In genomic region chr16:2854700-2855309, GRCh38 we compare ENCODE assay signal across 13 cellular contexts. TPM values are rescaled to one million over a fixed set of nuclear protein-coding genes. Genes with fewer than 3 reads are reported as not detected.
A peak's percentile ranks its signal among the peaks of the same experiment; 100 is the strongest.
DNase-seq lines count a peak whose midpoint lies in the region; ATAC-seq, FAIRE-seq and TF ChIP-seq lines count a peak whose summit lies in the region.
"Had no signal": no experiment of that assay in that cellular context is flagged by ENCODE, and none has a peak within 500 bp of the region (broad histone marks: within the 10 kb centered on the region; RNA-seq: fewer than 3 reads in every experiment).

No MANE protein-coding gene starts in this region.

- H3K27ac ChIP-seq in H1 (ENCODE audit: low read depth, low read length) (no peak overlapping the region), dorsolateral prefrontal cortex (no peak overlapping the region), uterus (no peak overlapping the region)
- H3K27ac ChIP-seq: sigmoid colon had no signal

- no peaks in the 10 kb centered on the region for H3K79me2 ChIP-seq in H1 (ENCODE audit: control insufficient read depth in 1 of 2, insufficient read depth in 2 of 2, low read length in 2 of 2)

- H2BK15ac ChIP-seq in H1 (ENCODE audit: low read length), result no peak overlapping the region

- H2BK120ac ChIP-seq in H1 (replicated peaks; ENCODE audit: low read depth, low read length), result no peak overlapping the region

- no peak for TF ChIP-seq EP300 in H1 (IDR thresholded peaks at IDR 0.05; ENCODE audit: borderline replicate concordance in 1 of 2, low read depth in 2 of 2, low read length in 2 of 2)

- no peaks in the 10 kb centered on the region for H3K79me1 ChIP-seq in H1 (ENCODE audit: low read depth, low read length)

- intact Hi-C loops in dorsolateral prefrontal cortex (cut with DNase I), result no loop called here
- intact Hi-C loops in uterus (cut with DNase I; ENCODE audit: low total_unique reads), result no loop called here

- 87% methylated on average over 5 of the region's 5 CpGs; no CpG with 5 or more reads in 1 of the 2 experiments for WGBS in H1 (ENCODE audit: extremely low coverage in 1 of 2, insufficient coverage in 1 of 2, insufficient read length in 1 of 2, insufficient replicate concordance in 2 of 2, low coverage in 1 of 2, low lambda C conversion rate in 2 of 2, missing lambda C conversion rate in 1 of 2), 2 experiments

- POLR2A ChIA-PET in activated CD4-positive, alpha-beta T cell treated with anti-CD3 and anti-CD28 coated beads, Interleukin-2, amount 10 ng/mL, durations not matched to agents 7 days and 5 days (lab: Charles Lee), result no interaction called here
- POLR2A ChIA-PET in H1 (lab: Charles Lee; ENCODE audit: partially characterized antibody), result interaction anchor here (1.1 to 1.7 kb wide), 4 partner anchors 12 to 172 kb away, joined by 3 to 4 read pairs (median 3); partner anchors contain the start of gene KCTD5

- no peak overlapping the region for H3K4ac ChIP-seq in H1 (replicated peaks; ENCODE audit: insufficient read length, low read depth, low read length)

- H2BK20ac ChIP-seq in H1 (ENCODE audit: low read length), result no peak overlapping the region

- H3K4me3 Mint-ChIP-seq in activated CD4-positive, alpha-beta T cell treated with anti-CD3 and anti-CD28 coated beads, Interleukin-2, amount 10 ng/mL, durations not matched to agents 7 days and 5 days, result no peak overlapping the region
- H3K4me3 Mint-ChIP-seq: T-helper 17 cell had no signal

- H3K27me3 Mint-ChIP-seq in activated CD4-positive, alpha-beta T cell treated with anti-CD3 and anti-CD28 coated beads, Interleukin-2, amount 10 ng/mL, durations not matched to agents 7 days and 5 days, result peaks cover 7% of the 10 kb centered on the region
- H3K27me3 Mint-ChIP-seq: T-helper 17 cell had no signal

- no peak for ATAC-seq in HG03520 (IDR thresholded peaks at IDR 0.05; ENCODE audit: unreplicated experiment)
- ATAC-seq: T-helper 17 cell had no signal

- peaks cover 10% of the 10 kb centered on the region for H3K4me1 Mint-ChIP-seq in activated CD4-positive, alpha-beta T cell treated with anti-CD3 and anti-CD28 coated beads, Interleukin-2, amount 10 ng/mL, durations not matched to agents 7 days and 5 days

- TF ChIP-seq RAD21 in H1 (IDR thresholded peaks at IDR 0.05 in 1 of 2, conservative IDR thresholded peaks at IDR 0.05 in 1 of 2; ENCODE audit: low read depth in 2 of 2, low read length in 2 of 2), result peak; percentile 34 to 39

- no peaks in the 10 kb centered on the region for H4K20me1 ChIP-seq in H1 (replicated peaks in 1 of 2; ENCODE audit: control insufficient read depth in 1 of 2, insufficient read depth in 2 of 2, low read length in 2 of 2)

- H3K23me2 ChIP-seq in H1 (ENCODE audit: low read depth, low read length), result peaks cover 11% of the 10 kb centered on the region; the same call in 1 of the 2 replicates

- H3K36me3 Mint-ChIP-seq in activated CD4-positive, alpha-beta T cell treated with anti-CD3 and anti-CD28 coated beads, Interleukin-2, amount 10 ng/mL, durations not matched to agents 7 days and 5 days (ENCODE audit: low read depth), result peaks cover 7% of the 10 kb centered on the region

- peak; percentile 49 for DNase-seq in activated CD4-positive, alpha-beta T cell treated with anti-CD3 and anti-CD28 coated beads for 48 hours
- DNase-seq in activated CD4-positive, alpha-beta T cell treated with anti-CD3 and anti-CD28 coated beads, Interleukin-2, amount 10 ng/mL, durations not matched to agents 7 days and 5 days, result no peak
- no peak for DNase-seq in LNCaP clone FGC (ENCODE audit: low read depth)
- peak in 1 of 2 experiments; percentile 80 for DNase-seq in H1 (ENCODE audit: low read depth in 1 of 2, low spot score in 2 of 2)
- no peak for DNase-seq in retinal pigment epithelial cell (ENCODE audit: low read depth)
- DNase-seq in dorsolateral prefrontal cortex, result no peak
- DNase-seq in uterus, result no peak
- DNase-seq: amygdala; NCI-H187; sigmoid colon; stimulated activated naive CD4-positive, alpha-beta T cell treated with Interleukin-2 at 50 U/mL for 16 hours; T-helper 17 cell had no signal

- no peak overlapping the region for H3K23ac ChIP-seq in H1 (ENCODE audit: insufficient read length)

- no peak overlapping the region for H3K14ac ChIP-seq in H1 (ENCODE audit: insufficient read length)

- no peak overlapping the region for H3K4me3 ChIP-seq in LNCaP clone FGC (ENCODE audit: low read depth, low read length)
- no peak overlapping the region for H3K4me3 ChIP-seq in H1 (ENCODE audit: extremely low read depth in 1 of 4, insufficient read depth in 2 of 4, low read depth in 3 of 4, low read length in 4 of 4)
- H3K4me3 ChIP-seq in retinal pigment epithelial cell (ENCODE audit: low read length), result no peak overlapping the region
- no peak overlapping the region for H3K4me3 ChIP-seq in dorsolateral prefrontal cortex
- no peak overlapping the region for H3K4me3 ChIP-seq in uterus
- H3K4me3 ChIP-seq: sigmoid colon had no signal

- H3K56ac ChIP-seq in H1 (replicated peaks; ENCODE audit: insufficient read length, low read depth, low read length), result no peak overlapping the region

- no peak overlapping the region for H2AFZ ChIP-seq in H1 (ENCODE audit: low read length)

- TF ChIP-seq CTCF in LNCaP clone FGC (IDR thresholded peaks at IDR 0.05; ENCODE audit: control insufficient read depth, extremely low read depth, insufficient read depth) (peak; percentile 49), H1 (IDR thresholded peaks at IDR 0.05; ENCODE audit: control extremely low read depth in 1 of 3, insufficient read depth in 1 of 3, low read depth in 1 of 3, low read length in 3 of 3) (peak; percentile 62 to 74 (median 65)), retinal pigment epithelial cell (conservative IDR thresholded peaks at IDR 0.05; ENCODE audit: low read depth, low read length) (peak; percentile 58), dorsolateral prefrontal cortex (IDR thresholded peaks at IDR 0.05 in 54 of 56, conservative IDR thresholded peaks at IDR 0.05 in 2 of 56; ENCODE audit: low read depth in 1 of 56, partially characterized antibody in 56 of 56) (peak in 21 of 56 donors; percentile 10 to 52 (median 19)), uterus (IDR thresholded peaks at IDR 0.05) (no peak)

- peak; percentile 88 for FAIRE-seq in H1 (lab: Jason Lieb, UNC)

- H3K27ac Mint-ChIP-seq in activated CD4-positive, alpha-beta T cell treated with anti-CD3 and anti-CD28 coated beads, Interleukin-2, amount 10 ng/mL, durations not matched to agents 7 days and 5 days, result no peak overlapping the region
- H3K27ac Mint-ChIP-seq: T-helper 17 cell had no signal

- peaks cover 3 to 12% (median 6%) of the 10 kb centered on the region in 4 experiments; a peak in 5 of 7 replicates for H3K4me1 ChIP-seq in H1 (replicated peaks in 1 of 4; ENCODE audit: control insufficient read depth in 3 of 4, insufficient read depth in 4 of 4, low read length in 3 of 4)
- no peaks in the 10 kb centered on the region for H3K4me1 ChIP-seq in uterus

- no peak overlapping the region for H3K18ac ChIP-seq in H1 (ENCODE audit: extremely low read depth, low read length)

- CTCF ChIA-PET in activated CD4-positive, alpha-beta T cell treated with anti-CD3 and anti-CD28 coated beads, Interleukin-2, amount 10 ng/mL, durations not matched to agents 7 days and 5 days (lab: Charles Lee), result interaction anchor here (1.4 to 3.3 kb wide), 3 partner anchors 12 to 16 kb away, joined by 7 to 14 read pairs (median 13); no protein-coding TSS in a partner anchor
- CTCF ChIA-PET in H1 (lab: Charles Lee; ENCODE audit: partially characterized antibody), result interaction anchor here (0.6 to 7.3 kb wide), 33 partner anchors 9 to 506 kb away, joined by 3 to 74 read pairs (median 4); partner anchors contain the start of gene ZG16B

- H3K27me3 ChIP-seq in H1 (replicated peaks in 1 of 4; ENCODE audit: control insufficient read depth in 3 of 4, extremely low read depth in 1 of 4, insufficient read depth in 3 of 4, low read length in 3 of 4) (peaks cover 2 to 21% (median 8%) of the 10 kb centered on the region in 4 experiments; a peak in 4 of 7 replicates), dorsolateral prefrontal cortex (peaks cover 0 to 60% (median 34%) of the 10 kb centered on the region in 45 donors), uterus (peaks cover 0 to 13% of the 10 kb centered on the region in 2 donors)

- no peak overlapping the region for H4K5ac ChIP-seq in H1 (ENCODE audit: insufficient read length, low read depth, low read length)

- H2BK12ac ChIP-seq in H1 (ENCODE audit: low read depth, low read length), result no peak overlapping the region

- H2BK5ac ChIP-seq in H1 (ENCODE audit: low read depth, low read length), result no peak overlapping the region

- H3K9me3 Mint-ChIP-seq in activated CD4-positive, alpha-beta T cell treated with anti-CD3 and anti-CD28 coated beads, Interleukin-2, amount 10 ng/mL, durations not matched to agents 7 days and 5 days, result peaks cover 11% of the 10 kb centered on the region

- no peak overlapping the region for H4K91ac ChIP-seq in H1 (replicated peaks; ENCODE audit: insufficient read length, low read length)

- no peak overlapping the region for H4K8ac ChIP-seq in H1 (ENCODE audit: extremely low read depth, insufficient read depth, low read length)

- H3K9ac ChIP-seq in H1 (replicated peaks in 1 of 4; ENCODE audit: extremely low read depth in 1 of 4, low read depth in 3 of 4, low read length in 3 of 4), result no peak overlapping the region

- H3K36me3 ChIP-seq in H1 (ENCODE audit: control insufficient read depth in 2 of 4, insufficient read depth in 4 of 4, low read length in 3 of 4) (peaks cover 0 to 3% (median 0%) of the 10 kb centered on the region in 4 experiments; a peak in 1 of 8 replicates), uterus (no peaks in the 10 kb centered on the region)
- H3K36me3 ChIP-seq: sigmoid colon had no signal

- H3K4me2 ChIP-seq in H1 (ENCODE audit: insufficient read depth in 1 of 2, low read depth in 2 of 2, low read length in 2 of 2), result no peak overlapping the region

- H3K9me3 ChIP-seq in H1 (ENCODE audit: insufficient read depth in 2 of 2, low read depth in 1 of 2, low read length in 1 of 2) (peaks cover 8 to 15% of the 10 kb centered on the region in 2 experiments), uterus (no peaks in the 10 kb centered on the region)

- H2AK5ac ChIP-seq in H1 (ENCODE audit: low read depth, low read length), result no peak overlapping the region

- TF ChIP-seq POLR2A in H1 (IDR thresholded peaks at IDR 0.05; ENCODE audit: control extremely low read depth in 1 of 2, low read depth in 2 of 2, low read length in 2 of 2) (no peak), uterus (IDR thresholded peaks at IDR 0.05) (no peak)

RNA-seq across cellular contexts. Expression of gene PRSS22, which starts 3.2 kb away (rescaled TPM):
- total RNA-seq in activated CD4-positive, alpha-beta T cell treated with anti-CD3 and anti-CD28 coated beads, Interleukin-2, amount 10 ng/mL, durations not matched to agents 7 days and 5 days, result not detected
- total RNA-seq in H1 (2021; fragmentation: NEBNext Ultra II Directional; extraction: Animal tissue kit (Norgen Biotek cat#: 25700)), result 2.7 and 4.4 TPM in 2 replicates
- 4.0 and 5.8 TPM in 2 replicates for polyA plus RNA-seq in H1 (2011; rRNA removed)
- 5.2 TPM for polyA plus RNA-seq in H1 (2011; cell fraction: cytosol; rRNA removed)
- 20.5 TPM for polyA plus RNA-seq in H1 (2011; cell fraction: nucleus; rRNA removed)
- 1.5 to 4.3 TPM (median 2.9 TPM) in 4 replicates for polyA plus RNA-seq in H1 (2012, experiment 1 of 2)
- polyA plus RNA-seq in H1 (2012, experiment 2 of 2), result 1.6 TPM
- 3.5 TPM for polyA plus RNA-seq in H1 (2013, experiment 1 of 2)
- 3.1 TPM for polyA plus RNA-seq in H1 (2013, experiment 2 of 2)
- polyA minus RNA-seq in H1 (2011; rRNA and poly(A)+ RNA removed), result 1.3 and 1.7 TPM in 2 replicates
- 1.3 TPM for polyA minus RNA-seq in H1 (2011; cell fraction: cytosol; rRNA and poly(A)+ RNA removed)
- polyA minus RNA-seq in H1 (2011; cell fraction: nucleus; rRNA and poly(A)+ RNA removed), result 4.4 TPM
- total RNA-seq in dorsolateral prefrontal cortex, result under 1 TPM in 2 of 120 experiments, not detected in 118; 0.50 to 0.63 TPM
- total RNA-seq in uterus, result 1 to 10 TPM in 1 of 4 donors, under 1 TPM in 1, not detected in 2; 0.46 to 2.4 TPM
- total RNA-seq: sigmoid colon had no signal

RNA-seq across cellular contexts. Expression of gene ZG16B, which starts 24.7 kb away (rescaled TPM):
- 1 to 10 TPM; 2.3 to 3.1 TPM for total RNA-seq in activated CD4-positive, alpha-beta T cell treated with anti-CD3 and anti-CD28 coated beads, Interleukin-2, amount 10 ng/mL, durations not matched to agents 7 days and 5 days
- not detected in 2 replicates for total RNA-seq in H1 (2021; fragmentation: NEBNext Ultra II Directional; extraction: Animal tissue kit (Norgen Biotek cat#: 25700))
- polyA plus RNA-seq in H1 (2011; rRNA removed), result 0.11 TPM in 1 of 2 replicates, not detected in the other
- polyA plus RNA-seq in H1 (2011; cell fraction: cytosol; rRNA removed), result 0.17 TPM
- polyA plus RNA-seq in H1 (2011; cell fraction: nucleus; rRNA removed), result not detected
- not detected in 4 replicates for polyA plus RNA-seq in H1 (2012, experiment 1 of 2)
- not detected for polyA plus RNA-seq in H1 (2012, experiment 2 of 2)
- polyA plus RNA-seq in H1 (2013, experiment 1 of 2), result 0.06 TPM
- not detected for polyA plus RNA-seq in H1 (2013, experiment 2 of 2)
- polyA minus RNA-seq in H1 (2011; rRNA and poly(A)+ RNA removed), result 0.41 TPM in 1 of 2 replicates, not detected in the other
- polyA minus RNA-seq in H1 (2011; cell fraction: cytosol; rRNA and poly(A)+ RNA removed), result not detected
- not detected for polyA minus RNA-seq in H1 (2011; cell fraction: nucleus; rRNA and poly(A)+ RNA removed)
- 1 to 10 TPM in 1 of 120 experiments, under 1 TPM in 2, not detected in 117; 0.60 to 1.1 (median 0.88) TPM for total RNA-seq in dorsolateral prefrontal cortex
- 10 to 100 TPM in 1 of 4 donors, 1 to 10 TPM in 1, not detected in 2; 1.3 to 15.9 TPM for total RNA-seq in uterus
- total RNA-seq: sigmoid colon, T-helper 17 cell had no signal

RNA-seq across cellular contexts. Expression of gene FLYWCH2, which starts 28.2 kb away (rescaled TPM):
- total RNA-seq in activated CD4-positive, alpha-beta T cell treated with anti-CD3 and anti-CD28 coated beads, Interleukin-2, amount 10 ng/mL, durations not matched to agents 7 days and 5 days, result 10 to 100 TPM; 16.8 to 21.0 TPM
- total RNA-seq in H1 (2021; fragmentation: NEBNext Ultra II Directional; extraction: Animal tissue kit (Norgen Biotek cat#: 25700)), result 16.4 and 20.2 TPM in 2 replicates
- polyA plus RNA-seq in H1 (2011; rRNA removed), result 30.7 and 43.8 TPM in 2 replicates
- polyA plus RNA-seq in H1 (2011; cell fraction: cytosol; rRNA removed), result 44.9 TPM
- 27.4 TPM for polyA plus RNA-seq in H1 (2011; cell fraction: nucleus; rRNA removed)
- polyA plus RNA-seq in H1 (2012, experiment 1 of 2), result 17.1 to 25.9 TPM (median 22.0 TPM) in 4 replicates
- polyA plus RNA-seq in H1 (2012, experiment 2 of 2), result 24.5 TPM
- polyA plus RNA-seq in H1 (2013, experiment 1 of 2), result 16.8 TPM
- polyA plus RNA-seq in H1 (2013, experiment 2 of 2), result 16.0 TPM
- polyA minus RNA-seq in H1 (2011; rRNA and poly(A)+ RNA removed), result 4.6 and 5.4 TPM in 2 replicates
- polyA minus RNA-seq in H1 (2011; cell fraction: cytosol; rRNA and poly(A)+ RNA removed), result 14.3 TPM
- 14.3 TPM for polyA minus RNA-seq in H1 (2011; cell fraction: nucleus; rRNA and poly(A)+ RNA removed)
- total RNA-seq in dorsolateral prefrontal cortex, result 10 to 100 TPM; 19.4 to 46.0 (median 31.2) TPM
- 100 to 1,000 TPM in 1 of 4 donors, 10 to 100 TPM in 3; 27.9 to 223 (median 40.9) TPM for total RNA-seq in uterus

RNA-seq across cellular contexts. Expression of gene PRSS21, which starts 37.8 kb away (rescaled TPM):
- total RNA-seq in activated CD4-positive, alpha-beta T cell treated with anti-CD3 and anti-CD28 coated beads, Interleukin-2, amount 10 ng/mL, durations not matched to agents 7 days and 5 days, result under 1 TPM; 0.27 to 0.67 TPM
- total RNA-seq in H1 (2021; fragmentation: NEBNext Ultra II Directional; extraction: Animal tissue kit (Norgen Biotek cat#: 25700)), result 1.0 and 2.7 TPM in 2 replicates
- polyA plus RNA-seq in H1 (2011; rRNA removed), result 0.76 and 1.4 TPM in 2 replicates
- polyA plus RNA-seq in H1 (2011; cell fraction: cytosol; rRNA removed), result 0.98 TPM
- 3.6 TPM for polyA plus RNA-seq in H1 (2011; cell fraction: nucleus; rRNA removed)
- 0.54 to 1.2 TPM (median 0.81 TPM) in 3 of 4 replicates, not detected in the other for polyA plus RNA-seq in H1 (2012, experiment 1 of 2)
- 0.51 TPM for polyA plus RNA-seq in H1 (2012, experiment 2 of 2)
- 1.2 TPM for polyA plus RNA-seq in H1 (2013, experiment 1 of 2)
- polyA plus RNA-seq in H1 (2013, experiment 2 of 2), result 0.96 TPM
- 0.32 TPM in 1 of 2 replicates, not detected in the other for polyA minus RNA-seq in H1 (2011; rRNA and poly(A)+ RNA removed)
- polyA minus RNA-seq in H1 (2011; cell fraction: cytosol; rRNA and poly(A)+ RNA removed), result 1.8 TPM
- polyA minus RNA-seq in H1 (2011; cell fraction: nucleus; rRNA and poly(A)+ RNA removed), result 3.7 TPM
- 1 to 10 TPM in 10 of 120 experiments, under 1 TPM in 11, not detected in 99; 0.62 to 1.6 (median 0.97) TPM for total RNA-seq in dorsolateral prefrontal cortex
- not detected for total RNA-seq in uterus
- total RNA-seq: sigmoid colon had no signal

RNA-seq across cellular contexts. Expression of gene PRSS41, which starts 56.5 kb away (rescaled TPM):
- total RNA-seq in activated CD4-positive, alpha-beta T cell treated with anti-CD3 and anti-CD28 coated beads, Interleukin-2, amount 10 ng/mL, durations not matched to agents 7 days and 5 days, result not detected
- not detected in 2 replicates for total RNA-seq in H1 (2021; fragmentation: NEBNext Ultra II Directional; extraction: Animal tissue kit (Norgen Biotek cat#: 25700))
- not detected in 2 replicates for polyA plus RNA-seq in H1 (2011; rRNA removed)
- polyA plus RNA-seq in H1 (2011; cell fraction: cytosol; rRNA removed), result not detected
- 0.10 TPM for polyA plus RNA-seq in H1 (2011; cell fraction: nucleus; rRNA removed)
- polyA plus RNA-seq in H1 (2012, experiment 1 of 2), result not detected in 4 replicates
- not detected for polyA plus RNA-seq in H1 (2012, experiment 2 of 2)
- not detected for polyA plus RNA-seq in H1 (2013, experiment 1 of 2)
- polyA plus RNA-seq in H1 (2013, experiment 2 of 2), result not detected
- not detected in 2 replicates for polyA minus RNA-seq in H1 (2011; rRNA and poly(A)+ RNA removed)
- not detected for polyA minus RNA-seq in H1 (2011; cell fraction: cytosol; rRNA and poly(A)+ RNA removed)
- not detected for polyA minus RNA-seq in H1 (2011; cell fraction: nucleus; rRNA and poly(A)+ RNA removed)
- total RNA-seq in dorsolateral prefrontal cortex (not detected), uterus (not detected)
- total RNA-seq: sigmoid colon, T-helper 17 cell had no signal
- polyA plus RNA-seq: sigmoid colon had no signal

Comparison
In these comparisons a context has a peak if more than half of its experiments do, and no peak if none do; other contexts are left out.
1. CTCF ChIP-seq: peak in LNCaP clone FGC (single experiment), H1 (3 of 3) and retinal pigment epithelial cell (single experiment); none in uterus (0 of 4).